In genomic region chr17:4583796-4584124, GRCh38 we compare ENCODE assay signal across 8 cellular contexts. TPM values are rescaled to one million over a fixed set of nuclear protein-coding genes. Genes with fewer than 3 reads are reported as not detected.
A peak's percentile ranks its signal among the peaks of the same experiment; 100 is the strongest.
DNase-seq lines count a peak whose midpoint lies in the region; ATAC-seq, FAIRE-seq and TF ChIP-seq lines count a peak whose summit lies in the region.

No MANE protein-coding gene starts in this region.

- H3K36me3 ChIP-seq in lung (ENCODE audit: control insufficient read depth in 2 of 2, insufficient read depth in 2 of 2, low read length in 2 of 2) (no peaks in the 10 kb centered on the region), vagina (no peaks in the 10 kb centered on the region)

- peak; percentile 68 for DNase-seq in D721Med (ENCODE audit: insufficient read length, low spot score)
- peak; percentile 14 to 31 for DNase-seq in NCI-H1930 (lab: John Stamatoyannopoulos, UW)
- DNase-seq in chondrocyte (ENCODE audit: low spot score) = no peak
- DNase-seq in lung (ENCODE audit: low spot score) = no peak
- no peak for DNase-seq in vagina (ENCODE audit: extremely low spot score in 2 of 2)
- no peak for DNase-seq in activated T-helper 1 cell treated with anti-CD3 and anti-CD28 coated beads, Interleukin-12 subunit alpha, Interleukin-12 subunit beta, Interleukin-2, Interleukin-4 antibody, amounts not matched to agents 30 ng/mL and 10 ng/mL and 1 ng/mL, durations not matched to agents 14 hours and 24 hours and 36 hours (ENCODE audit: low spot score)

- ATAC-seq in lung (ENCODE audit: insufficient read depth, low FRiP score) (peak; percentile 24), HG03469 (IDR thresholded peaks at IDR 0.05; ENCODE audit: unreplicated experiment) (no peak), HG02798 (IDR thresholded peaks at IDR 0.05; ENCODE audit: poor library complexity, unreplicated experiment) (no peak)

- H3K27ac ChIP-seq in lung (ENCODE audit: low read depth in 1 of 2, low read length in 1 of 2) = no peak overlapping the region
- peak overlapping the region; percentile 60 for H3K27ac ChIP-seq in vagina

- intact Hi-C loops in vagina (cut with DNase I) = no loop called here
- intact Hi-C loops in activated T-helper 1 cell treated with anti-CD3 and anti-CD28 coated beads, Interleukin-12 subunit alpha, Interleukin-12 subunit beta, Interleukin-2, Interleukin-4 antibody, amounts not matched to agents 30 ng/mL and 10 ng/mL and 1 ng/mL, durations not matched to agents 14 hours and 24 hours and 36 hours (cut with micrococcal nuclease) = no loop called here

- H3K9me3 ChIP-seq in lung (ENCODE audit: control insufficient read depth in 2 of 2, insufficient read depth in 1 of 2, low read length in 1 of 2) (peaks cover 0 to 2% of the 10 kb centered on the region in 2 donors), vagina (no peaks in the 10 kb centered on the region)

- no peak for TF ChIP-seq POLR2A in vagina (IDR thresholded peaks at IDR 0.05)

- peaks cover 43% of the 10 kb centered on the region for H3K27me3 Mint-ChIP-seq in chondrocyte (ENCODE audit: low read depth)
- H3K27me3 Mint-ChIP-seq in activated T-helper 1 cell treated with anti-CD3 and anti-CD28 coated beads, Interleukin-12 subunit alpha, Interleukin-12 subunit beta, Interleukin-2, Interleukin-4 antibody, amounts not matched to agents 30 ng/mL and 10 ng/mL and 1 ng/mL, durations not matched to agents 14 hours and 24 hours and 36 hours (ENCODE audit: insufficient read depth) = peaks cover 55% of the 10 kb centered on the region

- H3K4me3 ChIP-seq in lung (no peak overlapping the region), vagina (peak overlapping the region; percentile 49 to 69)

- TF ChIP-seq CTCF in D721Med (IDR thresholded peaks at IDR 0.05; ENCODE audit: insufficient read depth, missing control alignments) (no peak), chondrocyte (IDR thresholded peaks at IDR 0.05) (peak; percentile 73), lung (IDR thresholded peaks at IDR 0.05; ENCODE audit: control extremely low read depth, extremely low read depth) (no peak), vagina (IDR thresholded peaks at IDR 0.05) (peak in 1 of 3 experiments; percentile 8)

- H3K4me1 ChIP-seq in lung (ENCODE audit: control insufficient read depth in 2 of 2, insufficient read depth in 2 of 2, low read length in 2 of 2) = peaks cover 0 to 15% of the 10 kb centered on the region in 2 donors
- H3K4me1 ChIP-seq in vagina = peaks cover 21% of the 10 kb centered on the region

- H3K4me3 Mint-ChIP-seq in chondrocyte (ENCODE audit: unreplicated experiment) = peak overlapping the region; percentile 69
- H3K4me3 Mint-ChIP-seq in activated T-helper 1 cell treated with anti-CD3 and anti-CD28 coated beads, Interleukin-12 subunit alpha, Interleukin-12 subunit beta, Interleukin-2, Interleukin-4 antibody, amounts not matched to agents 30 ng/mL and 10 ng/mL and 1 ng/mL, durations not matched to agents 14 hours and 24 hours and 36 hours = no peak overlapping the region

- WGBS in lung, 2 donors = 16 to 24% methylated on average over 15 of the region's 15 CpGs

- H3K27ac Mint-ChIP-seq in chondrocyte (ENCODE audit: unreplicated experiment) = no peak overlapping the region
- no peak overlapping the region for H3K27ac Mint-ChIP-seq in activated T-helper 1 cell treated with anti-CD3 and anti-CD28 coated beads, Interleukin-12 subunit alpha, Interleukin-12 subunit beta, Interleukin-2, Interleukin-4 antibody, amounts not matched to agents 30 ng/mL and 10 ng/mL and 1 ng/mL, durations not matched to agents 14 hours and 24 hours and 36 hours

- no peak for FAIRE-seq in D721Med (lab: Jason Lieb, UNC)

- peaks cover 4% of the 10 kb centered on the region for H3K4me1 Mint-ChIP-seq in chondrocyte (ENCODE audit: low read depth)
- H3K4me1 Mint-ChIP-seq in activated T-helper 1 cell treated with anti-CD3 and anti-CD28 coated beads, Interleukin-12 subunit alpha, Interleukin-12 subunit beta, Interleukin-2, Interleukin-4 antibody, amounts not matched to agents 30 ng/mL and 10 ng/mL and 1 ng/mL, durations not matched to agents 14 hours and 24 hours and 36 hours (ENCODE audit: low read depth) = no peaks in the 10 kb centered on the region

- H3K27me3 ChIP-seq in lung (ENCODE audit: control insufficient read depth, insufficient read depth) = no peaks in the 10 kb centered on the region
- H3K27me3 ChIP-seq in vagina = no peaks in the 10 kb centered on the region

- H3K9me3 Mint-ChIP-seq in chondrocyte (ENCODE audit: low read depth) = no peaks in the 10 kb centered on the region
- no peaks in the 10 kb centered on the region for H3K9me3 Mint-ChIP-seq in activated T-helper 1 cell treated with anti-CD3 and anti-CD28 coated beads, Interleukin-12 subunit alpha, Interleukin-12 subunit beta, Interleukin-2, Interleukin-4 antibody, amounts not matched to agents 30 ng/mL and 10 ng/mL and 1 ng/mL, durations not matched to agents 14 hours and 24 hours and 36 hours

- H3K36me3 Mint-ChIP-seq in chondrocyte (ENCODE audit: low read depth) = no peaks in the 10 kb centered on the region
- no peaks in the 10 kb centered on the region for H3K36me3 Mint-ChIP-seq in activated T-helper 1 cell treated with anti-CD3 and anti-CD28 coated beads, Interleukin-12 subunit alpha, Interleukin-12 subunit beta, Interleukin-2, Interleukin-4 antibody, amounts not matched to agents 30 ng/mL and 10 ng/mL and 1 ng/mL, durations not matched to agents 14 hours and 24 hours and 36 hours (ENCODE audit: low read depth)

RNA-seq across cellular contexts. Expression of gene SMTNL2, which starts 0.6 kb away (rescaled TPM):
- 0.32 to 0.36 TPM in 2 of 3 replicates, not detected in the other for total RNA-seq in chondrocyte
- total RNA-seq in lung = 10 to 100 TPM; 10.9 to 18.1 TPM
- polyA plus RNA-seq in lung = 1 to 10 TPM; 1.5 to 3.0 TPM
- total RNA-seq in vagina = 2.5 TPM
- total RNA-seq in activated T-helper 1 cell treated with anti-CD3 and anti-CD28 coated beads, Interleukin-12 subunit alpha, Interleukin-12 subunit beta, Interleukin-2, Interleukin-4 antibody, amounts not matched to agents 30 ng/mL and 10 ng/mL and 1 ng/mL, durations not matched to agents 14 hours and 24 hours and 36 hours = not detected in 2 replicates

RNA-seq across cellular contexts. Expression of gene GGT6, which starts 23.4 kb away (rescaled TPM):
- total RNA-seq in chondrocyte (not detected in 3 replicates), lung (10 to 100 TPM in 1 of 2 donors, 1 to 10 TPM in 1; 8.8 to 12.3 TPM), vagina (9.6 TPM)
- polyA plus RNA-seq in lung = 1 to 10 TPM; 2.8 to 6.1 TPM
- total RNA-seq in activated T-helper 1 cell treated with anti-CD3 and anti-CD28 coated beads, Interleukin-12 subunit alpha, Interleukin-12 subunit beta, Interleukin-2, Interleukin-4 antibody, amounts not matched to agents 30 ng/mL and 10 ng/mL and 1 ng/mL, durations not matched to agents 14 hours and 24 hours and 36 hours = not detected in 2 replicates

RNA-seq across cellular contexts. Expression of gene MYBBP1A, which starts 28.6 kb away (rescaled TPM):
- total RNA-seq in chondrocyte = 33.6 to 58.2 TPM (median 36.4 TPM) in 3 replicates
- total RNA-seq in lung = 10 to 100 TPM; 21.2 to 71.7 TPM
- 10 to 100 TPM; 34.2 to 34.7 TPM for polyA plus RNA-seq in lung
- total RNA-seq in vagina = 47.1 TPM
- total RNA-seq in activated T-helper 1 cell treated with anti-CD3 and anti-CD28 coated beads, Interleukin-12 subunit alpha, Interleukin-12 subunit beta, Interleukin-2, Interleukin-4 antibody, amounts not matched to agents 30 ng/mL and 10 ng/mL and 1 ng/mL, durations not matched to agents 14 hours and 24 hours and 36 hours = 186 and 195 TPM in 2 replicates

RNA-seq across cellular contexts. Expression of gene ALOX15, which starts 57.7 kb away (rescaled TPM):
- total RNA-seq in chondrocyte = 0.15 TPM in 1 of 3 replicates, not detected in the others
- 10 to 100 TPM in 1 of 2 donors, 1 to 10 TPM in 1; 7.5 to 14.0 TPM for total RNA-seq in lung
- polyA plus RNA-seq in lung = 1 to 10 TPM; 3.3 to 3.8 TPM
- total RNA-seq in vagina = not detected
- total RNA-seq in activated T-helper 1 cell treated with anti-CD3 and anti-CD28 coated beads, Interleukin-12 subunit alpha, Interleukin-12 subunit beta, Interleukin-2, Interleukin-4 antibody, amounts not matched to agents 30 ng/mL and 10 ng/mL and 1 ng/mL, durations not matched to agents 14 hours and 24 hours and 36 hours = not detected in 2 replicates

Comparison
In these comparisons a context has a peak if more than half of its experiments do, and no peak if none do; other contexts are left out.
1. DNase-seq: peak in D721Med (single experiment) and NCI-H1930 (2 of 2); none in chondrocyte (single experiment), lung (single experiment), vagina (0 of 2) and activated T-helper 1 cell treated with anti-CD3 and anti-CD28 coated beads, Interleukin-12 subunit alpha, Interleukin-12 subunit beta, Interleukin-2, Interleukin-4 antibody, amounts not matched to agents 30 ng/mL and 10 ng/mL and 1 ng/mL, durations not matched to agents 14 hours and 24 hours and 36 hours (single experiment).